32 cellular contexts compared by ENCODE assay signal in the genomic region with DNA sequence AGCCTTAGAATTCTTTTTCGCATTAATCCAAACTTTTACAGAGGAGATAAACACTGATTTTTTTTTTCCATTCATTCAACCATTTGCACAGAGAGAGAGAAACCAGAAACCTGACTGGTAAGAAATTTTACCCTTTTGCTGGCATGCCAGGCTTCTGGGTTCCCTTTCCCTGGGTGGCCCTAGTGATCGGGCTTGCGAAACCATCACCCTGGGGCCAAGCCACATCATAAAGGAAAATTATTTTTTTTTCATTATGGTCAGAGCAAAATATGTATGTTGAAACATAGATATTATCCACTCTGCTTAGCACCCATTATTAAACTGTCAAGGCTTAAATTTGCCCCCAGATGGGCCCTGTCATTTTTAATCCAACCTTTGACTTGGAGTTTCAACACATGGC. TPM values are rescaled to one million over a fixed set of nuclear protein-coding genes. Genes with fewer than 3 reads are reported as not detected.
"Had no signal": no experiment of that assay in that cellular context is flagged by ENCODE, and none has a peak within 500 bp of the region (broad histone marks: within the 10 kb centered on the region; RNA-seq: fewer than 3 reads in every experiment).

No MANE protein-coding gene starts in this region.

- H3K4me1 Mint-ChIP-seq: activated CD4-positive, alpha-beta T cell treated with anti-CD3 and anti-CD28 coated beads for 36 hours; activated CD4-positive, alpha-beta T cell treated with anti-CD3 and anti-CD28 coated beads, Interleukin-2, amount 10 ng/mL, durations not matched to agents 7 days and 5 days had no signal

- H3K4me3 Mint-ChIP-seq: activated CD4-positive, alpha-beta T cell treated with anti-CD3 and anti-CD28 coated beads for 36 hours; activated CD4-positive, alpha-beta T cell treated with anti-CD3 and anti-CD28 coated beads, Interleukin-2, amount 10 ng/mL, durations not matched to agents 7 days and 5 days; activated CD8-positive, alpha-beta T cell treated with anti-CD3 and anti-CD28 coated beads, Interleukin-2, amount 10 ng/mL, durations not matched to agents 7 days and 5 days; activated naive CD4-positive, alpha-beta T cell treated with anti-CD3 and anti-CD28 coated beads for 36 hours; activated T-cell treated with anti-CD3 and anti-CD28 coated beads, Interleukin-2, amount 50 U/mL, for 24 hours; T-helper 1 cell treated with Interleukin-12 subunit alpha and Interleukin-12 subunit beta and Interleukin-4 antibody, amounts not matched to agents 30 μg/mL and 1 μg/mL, for 36 hours; T-helper 2 cell treated with Interferon-gamma antibody and Interleukin-4, amounts not matched to agents 5 μg/mL and 100 μg/mL, for 36 hours; WTC11 had no signal

- DNase-seq: activated CD4-positive, alpha-beta T cell treated with anti-CD3 and anti-CD28 coated beads for 36 hours; activated CD4-positive, alpha-beta T cell treated with anti-CD3 and anti-CD28 coated beads, Interleukin-2, amount 10 ng/mL, durations not matched to agents 7 days and 5 days; activated CD4-positive, alpha-beta T cell treated with anti-CD3 and anti-CD28 coated beads, Interleukin-2, amount 50 U/mL, for 48 hours; activated CD8-positive, alpha-beta T cell treated with anti-CD3 and anti-CD28 coated beads, Interleukin-2, amount 10 ng/mL, durations not matched to agents 7 days and 5 days; activated gamma-delta T cell treated with Interleukin-2 at 50 U/mL for 16 hours; activated naive CD4-positive, alpha-beta T cell treated with anti-CD3 and anti-CD28 coated beads for 36 hours; activated T-cell treated with anti-CD3 and anti-CD28 coated beads, Interleukin-2, amount 50 U/mL, for 24 hours; amniotic stem cell; aorta; brain microvascular endothelial cell; central memory CD4-positive, alpha-beta T cell; NCI-H1105; NCI-H1417 treated with DMSO at 0.1 percent for 48 hours; NCI-H187 treated with DMSO at 0.1 percent for 48 hours; NCI-H2081; NCI-H226; NCI-H446 treated with DMSO at 0.1 percent for 48 hours; NCI-H524; NK-92 treated with Interleukin-12 subunit alpha and Interleukin-12 subunit beta, amount 100 ng/mL, for 24 hours; PC-3; Peyer's patch; RPMI8226; SHP77 treated with DMSO at 0.1 percent for 48 hours; SK-N-SH had no signal

- H3K4me3 ChIP-seq: K562, Peyer's patch, SJSA1 had no signal

- H3K27me3 Mint-ChIP-seq: activated CD4-positive, alpha-beta T cell treated with anti-CD3 and anti-CD28 coated beads for 36 hours; activated CD4-positive, alpha-beta T cell treated with anti-CD3 and anti-CD28 coated beads, Interleukin-2, amount 10 ng/mL, durations not matched to agents 7 days and 5 days had no signal

- H3K27ac Mint-ChIP-seq: activated CD4-positive, alpha-beta T cell treated with anti-CD3 and anti-CD28 coated beads for 36 hours; activated CD4-positive, alpha-beta T cell treated with anti-CD3 and anti-CD28 coated beads, Interleukin-2, amount 10 ng/mL, durations not matched to agents 7 days and 5 days; activated CD8-positive, alpha-beta T cell treated with anti-CD3 and anti-CD28 coated beads, Interleukin-2, amount 10 ng/mL, durations not matched to agents 7 days and 5 days; activated naive CD4-positive, alpha-beta T cell treated with anti-CD3 and anti-CD28 coated beads for 36 hours; activated naive CD4-positive, alpha-beta T cell treated with anti-CD3 and anti-CD28 coated beads, Interleukin-2, amount 50 U/mL, for 72 hours; activated T-cell treated with anti-CD3 and anti-CD28 coated beads, Interleukin-2, amount 50 U/mL, for 24 hours; activated T-helper 2 cell treated with anti-CD3 and anti-CD28 coated beads, Interferon-gamma antibody, Interleukin-2, Interleukin-4, amounts not matched to agents 10 μg/mL and 5 μg/mL and 100 μg/mL, durations not matched to agents 14 hours and 24 hours and 36 hours; T-helper 1 cell treated with Interleukin-12 subunit alpha and Interleukin-12 subunit beta and Interleukin-4 antibody, amounts not matched to agents 30 μg/mL and 1 μg/mL, for 36 hours; T-helper 2 cell treated with Interferon-gamma antibody and Interleukin-4, amounts not matched to agents 5 μg/mL and 100 μg/mL, for 36 hours; WTC11 had no signal

- ATAC-seq: activated CD4-positive, alpha-beta T cell treated with anti-CD3 and anti-CD28 coated beads for 36 hours; activated CD4-positive, CD25-positive, alpha-beta regulatory T cell treated with anti-CD3 and anti-CD28 coated beads, Interleukin-2, amount 50 U/mL, for 24 hours; activated CD8-positive, alpha-beta T cell treated with anti-CD3 and anti-CD28 coated beads, Interleukin-2, amount 10 ng/mL, durations not matched to agents 7 days and 5 days; activated naive CD4-positive, alpha-beta T cell treated with anti-CD3 and anti-CD28 coated beads, Interleukin-2, amount 50 U/mL, for 72 hours; K562; PC-3; WTC11 had no signal

- FAIRE-seq: K562 had no signal

RNA-seq across cellular contexts. Expression of gene INHBA, which starts 55.4 kb away (rescaled TPM):
- total RNA-seq: activated CD4-positive, alpha-beta T cell treated with anti-CD3 and anti-CD28 coated beads for 36 hours; activated CD4-positive, alpha-beta T cell treated with anti-CD3 and anti-CD28 coated beads, Interleukin-2, amount 10 ng/mL, durations not matched to agents 7 days and 5 days; activated CD8-positive, alpha-beta T cell treated with anti-CD3 and anti-CD28 coated beads, Interleukin-2, amount 10 ng/mL, durations not matched to agents 7 days and 5 days; activated naive CD4-positive, alpha-beta T cell treated with anti-CD3 and anti-CD28 coated beads for 36 hours had no signal
